1 cellular context compared by ENCODE assay signal in genomic region chr1:226308166-226308722, GRCh38.
TF ChIP-seq lines count a peak whose summit lies in the region.

No MANE protein-coding gene starts in this region.

TF ChIP-seq in HEK293, 187 proteins besides CTCF, POLR2A, EP300 and RAD21 (continued from another document and continues in another):
- TF ChIP-seq, protein P1, sequence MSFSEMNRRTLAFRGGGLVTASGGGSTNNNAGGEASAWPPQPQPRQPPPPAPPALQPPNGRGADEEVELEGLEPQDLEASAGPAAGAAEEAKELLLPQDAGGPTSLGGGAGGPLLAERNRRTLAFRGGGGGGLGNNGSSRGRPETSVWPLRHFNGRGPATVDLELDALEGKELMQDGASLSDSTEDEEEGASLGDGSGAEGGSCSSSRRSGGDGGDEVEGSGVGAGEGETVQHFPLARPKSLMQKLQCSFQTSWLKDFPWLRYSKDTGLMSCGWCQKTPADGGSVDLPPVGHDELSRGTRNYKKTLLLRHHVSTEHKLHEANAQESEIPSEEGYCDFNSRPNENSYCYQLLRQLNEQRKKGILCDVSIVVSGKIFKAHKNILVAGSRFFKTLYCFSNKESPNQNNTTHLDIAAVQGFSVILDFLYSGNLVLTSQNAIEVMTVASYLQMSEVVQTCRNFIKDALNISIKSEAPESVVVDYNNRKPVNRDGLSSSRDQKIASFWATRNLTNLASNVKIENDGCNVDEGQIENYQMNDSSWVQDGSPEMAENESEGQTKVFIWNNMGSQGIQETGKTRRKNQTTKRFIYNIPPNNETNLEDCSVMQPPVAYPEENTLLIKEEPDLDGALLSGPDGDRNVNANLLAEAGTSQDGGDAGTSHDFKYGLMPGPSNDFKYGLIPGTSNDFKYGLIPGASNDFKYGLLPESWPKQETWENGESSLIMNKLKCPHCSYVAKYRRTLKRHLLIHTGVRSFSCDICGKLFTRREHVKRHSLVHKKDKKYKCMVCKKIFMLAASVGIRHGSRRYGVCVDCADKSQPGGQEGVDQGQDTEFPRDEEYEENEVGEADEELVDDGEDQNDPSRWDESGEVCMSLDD (tag by site-specific recombination; IDR thresholded peaks at IDR 0.05) = no peak
- no peak for TF ChIP-seq GLIS1 (tag by site-specific recombination; IDR thresholded peaks at IDR 0.05)
- TF ChIP-seq, protein P2, sequence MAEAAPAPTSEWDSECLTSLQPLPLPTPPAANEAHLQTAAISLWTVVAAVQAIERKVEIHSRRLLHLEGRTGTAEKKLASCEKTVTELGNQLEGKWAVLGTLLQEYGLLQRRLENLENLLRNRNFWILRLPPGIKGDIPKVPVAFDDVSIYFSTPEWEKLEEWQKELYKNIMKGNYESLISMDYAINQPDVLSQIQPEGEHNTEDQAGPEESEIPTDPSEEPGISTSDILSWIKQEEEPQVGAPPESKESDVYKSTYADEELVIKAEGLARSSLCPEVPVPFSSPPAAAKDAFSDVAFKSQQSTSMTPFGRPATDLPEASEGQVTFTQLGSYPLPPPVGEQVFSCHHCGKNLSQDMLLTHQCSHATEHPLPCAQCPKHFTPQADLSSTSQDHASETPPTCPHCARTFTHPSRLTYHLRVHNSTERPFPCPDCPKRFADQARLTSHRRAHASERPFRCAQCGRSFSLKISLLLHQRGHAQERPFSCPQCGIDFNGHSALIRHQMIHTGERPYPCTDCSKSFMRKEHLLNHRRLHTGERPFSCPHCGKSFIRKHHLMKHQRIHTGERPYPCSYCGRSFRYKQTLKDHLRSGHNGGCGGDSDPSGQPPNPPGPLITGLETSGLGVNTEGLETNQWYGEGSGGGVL (tag by site-specific recombination; IDR thresholded peaks at IDR 0.05) = no peak
- no peak for TF ChIP-seq ZNF521 (tag by site-specific recombination; IDR thresholded peaks at IDR 0.05)
- TF ChIP-seq SETDB1 (IDR thresholded peaks at IDR 0.05; ENCODE audit: insufficient read length, low read length) = no peak
- peak; percentile 90 for TF ChIP-seq SCRT1 (tag by site-specific recombination; IDR thresholded peaks at IDR 0.05; ENCODE audit: borderline replicate concordance)
- no peak for TF ChIP-seq ZBTB1 (tag by site-specific recombination; IDR thresholded peaks at IDR 0.05)
- no peak for TF ChIP-seq ZNF350 (tag by site-specific recombination; IDR thresholded peaks at IDR 0.05)
- TF ChIP-seq ZNF544 (tag by site-specific recombination; IDR thresholded peaks at IDR 0.05) = no peak
- TF ChIP-seq HOXD13 (CRISPR knock-in tag; IDR thresholded peaks at IDR 0.05; ENCODE audit: borderline replicate concordance) = no peak
- no peak; the same call in 1 of the 2 replicates for TF ChIP-seq KLF8 (tag by site-specific recombination; IDR thresholded peaks at IDR 0.05)
- no peak for TF ChIP-seq ZSCAN5A (tag by site-specific recombination; IDR thresholded peaks at IDR 0.05)
- TF ChIP-seq ZNF629 (tag by site-specific recombination; IDR thresholded peaks at IDR 0.05) = no peak
- no peak for TF ChIP-seq ZBTB7A (tag by site-specific recombination; IDR thresholded peaks at IDR 0.05; ENCODE audit: low read depth)
- no peak for TF ChIP-seq ZIC2 (tag by site-specific recombination; IDR thresholded peaks at IDR 0.05)
- no peak for TF ChIP-seq ZNF221 (tag by site-specific recombination; IDR thresholded peaks at IDR 0.05; ENCODE audit: borderline replicate concordance)
- TF ChIP-seq ZNF664 (tag by site-specific recombination; IDR thresholded peaks at IDR 0.05) = no peak
- no peak for TF ChIP-seq HOXC10 (CRISPR knock-in tag; IDR thresholded peaks at IDR 0.05)
- TF ChIP-seq ZBTB17 (tag by site-specific recombination; IDR thresholded peaks at IDR 0.05) = no peak
- no peak for TF ChIP-seq AEBP2 (tag by site-specific recombination; IDR thresholded peaks at IDR 0.05; ENCODE audit: borderline replicate concordance)
- TF ChIP-seq FEZF1 (tag by site-specific recombination; IDR thresholded peaks at IDR 0.05) = no peak
- TF ChIP-seq ZNF610 (tag by site-specific recombination; IDR thresholded peaks at IDR 0.05; ENCODE audit: borderline replicate concordance) = no peak
- TF ChIP-seq, protein P3, sequence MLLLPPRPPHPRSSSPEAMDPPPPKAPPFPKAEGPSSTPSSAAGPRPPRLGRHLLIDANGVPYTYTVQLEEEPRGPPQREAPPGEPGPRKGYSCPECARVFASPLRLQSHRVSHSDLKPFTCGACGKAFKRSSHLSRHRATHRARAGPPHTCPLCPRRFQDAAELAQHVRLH (tag by site-specific recombination; IDR thresholded peaks at IDR 0.05) = peak; percentile 11; the same call in 1 of the 2 replicates
- TF ChIP-seq ZNF621 (tag by site-specific recombination; IDR thresholded peaks at IDR 0.05) = no peak
- TF ChIP-seq, protein P4, sequence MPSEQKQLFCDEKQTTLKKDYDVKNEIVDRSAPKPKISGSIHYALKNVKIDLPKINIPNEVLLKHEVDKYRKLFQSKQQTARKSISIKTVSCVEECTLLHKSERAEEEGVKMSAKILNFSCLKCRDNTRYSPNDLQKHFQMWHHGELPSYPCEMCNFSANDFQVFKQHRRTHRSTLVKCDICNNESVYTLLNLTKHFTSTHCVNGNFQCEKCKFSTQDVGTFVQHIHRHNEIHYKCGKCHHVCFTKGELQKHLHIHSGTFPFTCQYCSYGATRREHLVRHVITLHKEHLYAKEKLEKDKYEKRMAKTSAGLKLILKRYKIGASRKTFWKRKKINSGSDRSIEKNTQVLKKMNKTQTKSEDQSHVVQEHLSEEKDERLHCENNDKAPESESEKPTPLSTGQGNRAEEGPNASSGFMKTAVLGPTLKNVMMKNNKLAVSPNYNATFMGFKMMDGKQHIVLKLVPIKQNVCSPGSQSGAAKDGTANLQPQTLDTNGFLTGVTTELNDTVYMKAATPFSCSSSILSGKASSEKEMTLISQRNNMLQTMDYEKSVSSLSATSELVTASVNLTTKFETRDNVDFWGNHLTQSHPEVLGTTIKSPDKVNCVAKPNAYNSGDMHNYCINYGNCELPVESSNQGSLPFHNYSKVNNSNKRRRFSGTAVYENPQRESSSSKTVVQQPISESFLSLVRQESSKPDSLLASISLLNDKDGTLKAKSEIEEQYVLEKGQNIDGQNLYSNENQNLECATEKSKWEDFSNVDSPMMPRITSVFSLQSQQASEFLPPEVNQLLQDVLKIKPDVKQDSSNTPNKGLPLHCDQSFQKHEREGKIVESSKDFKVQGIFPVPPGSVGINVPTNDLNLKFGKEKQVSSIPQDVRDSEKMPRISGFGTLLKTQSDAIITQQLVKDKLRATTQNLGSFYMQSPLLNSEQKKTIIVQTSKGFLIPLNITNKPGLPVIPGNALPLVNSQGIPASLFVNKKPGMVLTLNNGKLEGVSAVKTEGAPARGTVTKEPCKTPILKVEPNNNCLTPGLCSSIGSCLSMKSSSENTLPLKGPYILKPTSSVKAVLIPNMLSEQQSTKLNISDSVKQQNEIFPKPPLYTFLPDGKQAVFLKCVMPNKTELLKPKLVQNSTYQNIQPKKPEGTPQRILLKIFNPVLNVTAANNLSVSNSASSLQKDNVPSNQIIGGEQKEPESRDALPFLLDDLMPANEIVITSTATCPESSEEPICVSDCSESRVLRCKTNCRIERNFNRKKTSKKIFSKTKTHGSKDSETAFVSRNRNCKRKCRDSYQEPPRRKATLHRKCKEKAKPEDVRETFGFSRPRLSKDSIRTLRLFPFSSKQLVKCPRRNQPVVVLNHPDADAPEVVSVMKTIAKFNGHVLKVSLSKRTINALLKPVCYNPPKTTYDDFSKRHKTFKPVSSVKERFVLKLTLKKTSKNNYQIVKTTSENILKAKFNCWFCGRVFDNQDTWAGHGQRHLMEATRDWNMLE (tag by site-specific recombination; conservative IDR thresholded peaks at IDR 0.05; ENCODE audit: low read depth) = 0 out of 2 replicates have a peak, but pooled peaks have one; percentile 22
- no peak for TF ChIP-seq ZNF133 (tag by site-specific recombination; IDR thresholded peaks at IDR 0.05)
- TF ChIP-seq, protein P5, sequence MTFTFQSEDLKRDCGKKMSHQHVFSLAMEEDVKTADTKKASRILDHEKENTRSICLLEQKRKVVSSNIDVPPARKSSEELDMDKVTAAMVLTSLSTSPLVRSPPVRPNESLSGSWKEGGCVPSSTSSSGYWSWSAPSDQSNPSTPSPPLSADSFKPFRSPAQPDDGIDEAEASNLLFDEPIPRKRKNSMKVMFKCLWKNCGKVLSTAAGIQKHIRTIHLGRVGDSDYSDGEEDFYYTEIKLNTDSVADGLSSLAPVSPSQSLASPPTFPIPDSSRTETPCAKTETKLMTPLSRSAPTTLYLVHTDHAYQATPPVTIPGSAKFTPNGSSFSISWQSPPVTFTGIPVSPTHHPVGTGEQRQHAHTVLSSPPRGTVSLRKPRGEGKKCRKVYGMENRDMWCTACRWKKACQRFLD (tag by site-specific recombination; IDR thresholded peaks at IDR 0.05) = no peak
- TF ChIP-seq ZFP69B (tag by site-specific recombination; IDR thresholded peaks at IDR 0.05) = no peak
- no peak for TF ChIP-seq ZNF175 (tag by site-specific recombination; IDR thresholded peaks at IDR 0.05)
- no peak for TF ChIP-seq ZNF488 (tag by site-specific recombination; IDR thresholded peaks at IDR 0.05)
- TF ChIP-seq ZNF433 (tag by site-specific recombination; IDR thresholded peaks at IDR 0.05; ENCODE audit: low read depth) = no peak
- TF ChIP-seq, protein P6, sequence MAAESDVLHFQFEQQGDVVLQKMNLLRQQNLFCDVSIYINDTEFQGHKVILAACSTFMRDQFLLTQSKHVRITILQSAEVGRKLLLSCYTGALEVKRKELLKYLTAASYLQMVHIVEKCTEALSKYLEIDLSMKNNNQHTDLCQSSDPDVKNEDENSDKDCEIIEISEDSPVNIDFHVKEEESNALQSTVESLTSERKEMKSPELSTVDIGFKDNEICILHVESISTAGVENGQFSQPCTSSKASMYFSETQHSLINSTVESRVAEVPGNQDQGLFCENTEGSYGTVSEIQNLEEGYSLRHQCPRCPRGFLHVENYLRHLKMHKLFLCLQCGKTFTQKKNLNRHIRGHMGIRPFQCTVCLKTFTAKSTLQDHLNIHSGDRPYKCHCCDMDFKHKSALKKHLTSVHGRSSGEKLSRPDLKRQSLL (tag by site-specific recombination; IDR thresholded peaks at IDR 0.05) = no peak
- no peak for TF ChIP-seq ZNF596 (tag by site-specific recombination; IDR thresholded peaks at IDR 0.05)
- TF ChIP-seq HIC1 (tag by site-specific recombination; IDR thresholded peaks at IDR 0.05) = peak; percentile 32; the same call in 1 of the 2 replicates
- TF ChIP-seq ZBTB11 (tag by site-specific recombination; conservative IDR thresholded peaks at IDR 0.05; ENCODE audit: low read depth) = peak; percentile 70; the same call in 1 of the 2 replicates
- TF ChIP-seq ZNF138 (tag by site-specific recombination; IDR thresholded peaks at IDR 0.05; ENCODE audit: borderline replicate concordance) = no peak
